8 cellular contexts compared by ENCODE assay signal in the genomic region with DNA sequence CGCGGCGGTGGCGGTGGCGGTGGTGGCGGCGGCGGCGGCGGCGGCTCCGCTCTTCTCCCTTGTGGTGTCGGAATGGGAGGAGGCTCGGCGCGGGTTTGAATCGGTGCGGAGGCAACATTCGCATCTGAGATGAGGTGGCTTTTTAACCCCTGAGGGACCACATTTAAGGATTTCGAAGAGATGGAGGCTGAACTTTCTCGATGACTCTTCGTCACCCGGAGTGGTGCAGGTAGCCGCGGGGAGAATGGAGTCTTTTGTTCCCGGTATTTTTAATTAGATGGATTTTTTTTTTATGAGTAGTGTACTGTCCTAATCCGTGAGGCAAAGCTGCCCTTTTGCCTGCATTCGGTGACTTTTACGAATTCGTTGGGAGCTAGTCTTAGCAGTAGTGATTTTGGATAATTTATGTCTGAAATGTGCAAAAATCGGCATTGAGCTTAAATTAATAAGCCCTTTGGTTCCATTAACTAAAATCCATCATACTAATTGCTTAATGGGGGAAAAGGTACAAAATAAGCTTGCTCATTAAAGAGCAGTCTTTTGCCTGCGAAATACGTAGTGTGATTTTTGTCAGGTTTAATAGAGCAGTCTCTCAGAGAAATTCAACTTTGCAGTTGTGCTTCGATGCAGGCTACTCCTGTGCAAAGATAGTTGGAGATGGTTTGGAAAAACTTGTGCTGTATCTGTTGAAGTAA.
DNase-seq lines count a peak whose midpoint lies in the region; ATAC-seq, FAIRE-seq and TF ChIP-seq lines count a peak whose summit lies in the region.

No MANE protein-coding gene starts in this region.

- H3K4me1 ChIP-seq in right lobe of liver (peaks cover 0 to 8% (median 3%) of the 10 kb centered on the region in 4 donors), thyroid gland (peaks cover 0 to 7% of the 10 kb centered on the region in 2 donors)

- H3K27me3 ChIP-seq in bronchial epithelial cell (ENCODE audit: control insufficient read depth, insufficient read depth, low read length) (peaks cover 13% of the 10 kb centered on the region), right lobe of liver (peaks cover 3 to 6% of the 10 kb centered on the region in 2 donors), thyroid gland (no peaks in the 10 kb centered on the region)

- peak overlapping the region in 1 of 3 donors; percentile 51 for H3K27ac ChIP-seq in right lobe of liver
- peak overlapping the region in 1 of 3 donors; percentile 77 for H3K27ac ChIP-seq in thyroid gland

- TF ChIP-seq CTCF in bronchial epithelial cell (IDR thresholded peaks at IDR 0.05; ENCODE audit: insufficient read depth, low read length, severe bottlenecking) (no peak), right lobe of liver (IDR thresholded peaks at IDR 0.05) (no peak), thyroid gland (IDR thresholded peaks at IDR 0.05) (no peak)

- ATAC-seq in right lobe of liver: peak in 1 of 4 donors; percentile 59
- ATAC-seq in HG03135 (IDR thresholded peaks at IDR 0.05; ENCODE audit: unreplicated experiment): no peak

- TF ChIP-seq POLR2A in right lobe of liver (IDR thresholded peaks at IDR 0.05): no peak
- TF ChIP-seq POLR2A in thyroid gland (IDR thresholded peaks at IDR 0.05): no peak

- H3K4me3 ChIP-seq in bronchial epithelial cell (ENCODE audit: low read depth, low read length) (peak overlapping the region; percentile 27), right lobe of liver (peak overlapping the region; percentile 21 to 76 (median 61)), thyroid gland (replicated peaks in 1 of 3) (peak overlapping the region; percentile 6 to 57 (median 32))

- no peaks in the 10 kb centered on the region for H3K9me3 ChIP-seq in right lobe of liver
- no peaks in the 10 kb centered on the region for H3K9me3 ChIP-seq in thyroid gland

- no peak for FAIRE-seq in bronchial epithelial cell (lab: Jason Lieb, UNC)

- DNase-seq in NCI-H748 (lab: John Stamatoyannopoulos, UW; ENCODE audit: unreplicated experiment): peak; percentile 80
- no peak for DNase-seq in NCI-H748 treated with DMSO at 0.1 percent for 48 hours (lab: John Stamatoyannopoulos, UW)
- peak; percentile 23 for DNase-seq in NCI-H128 (lab: John Stamatoyannopoulos, UW; ENCODE audit: unreplicated experiment)
- DNase-seq in bronchial epithelial cell (ENCODE audit: low read depth): peak; percentile 7
- DNase-seq in right lobe of liver: no peak
- no peak for DNase-seq in thyroid gland
- DNase-seq in cortex of kidney (lab: John Stamatoyannopoulos, UW): no peak

- no peaks in the 10 kb centered on the region for H3K36me3 ChIP-seq in bronchial epithelial cell (ENCODE audit: control insufficient read depth, insufficient read depth, low read length)
- H3K36me3 ChIP-seq in right lobe of liver: no peaks in the 10 kb centered on the region
- H3K36me3 ChIP-seq in thyroid gland: no peaks in the 10 kb centered on the region

- intact Hi-C loops in right lobe of liver (cut with DNase I) (no loop called here), thyroid gland (cut with DNase I) (no loop called here)

- under 1% methylated on average over 32 of the region's 34 CpGs for WGBS in right lobe of liver (ENCODE audit: insufficient coverage, low coverage, low lambda C conversion rate, missing lambda C conversion rate)
- 1 to 2% methylated on average over 19 to 22 of the region's 34 CpGs for WGBS in thyroid gland, 2 donors

Comparison
In these comparisons a context has a peak if more than half of its experiments do, and no peak if none do; other contexts are left out.
1. DNase-seq: peak in NCI-H748 (single experiment), NCI-H128 (single experiment) and bronchial epithelial cell (single experiment); none in NCI-H748 treated with DMSO at 0.1 percent for 48 hours (single experiment), right lobe of liver (0 of 3), thyroid gland (0 of 2) and cortex of kidney (single experiment).
2. Peak in every context shown above with its lines, with median percentiles within 50 percentile points of each other: H3K4me3 ChIP-seq.